In the genomic region with DNA sequence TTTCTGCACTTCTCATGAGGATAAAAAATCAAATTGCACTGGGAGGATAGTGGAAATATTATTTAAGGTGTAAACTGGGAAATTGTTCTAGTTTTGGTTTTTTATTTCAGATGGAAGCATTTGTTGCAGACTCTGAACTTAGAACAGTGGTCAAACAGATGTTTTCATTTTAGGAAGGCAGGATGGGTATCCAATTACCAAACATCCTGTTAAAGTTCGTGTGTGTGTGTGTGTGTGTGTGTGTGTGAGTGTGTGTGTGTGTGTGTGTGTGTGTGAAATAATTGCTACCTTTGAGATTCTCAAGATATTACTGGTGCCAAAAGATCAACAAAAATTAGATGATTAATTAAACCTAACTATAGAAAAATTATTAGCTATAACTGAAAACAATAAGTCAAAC, we compare ENCODE assay signal across 22 cellular contexts. TPM values are rescaled to one million over a fixed set of nuclear protein-coding genes. Genes with fewer than 3 reads are reported as not detected.
DNase-seq lines count a peak whose midpoint lies in the region; TF ChIP-seq lines count a peak whose summit lies in the region.
"Had no signal": no experiment of that assay in that cellular context is flagged by ENCODE, and none has a peak within 500 bp of the region (broad histone marks: within the 10 kb centered on the region; RNA-seq: fewer than 3 reads in every experiment).

No MANE protein-coding gene starts in this region.

- H3K27ac ChIP-seq in AG04450 (ENCODE audit: low read depth, low read length), result no peak overlapping the region
- H3K27ac ChIP-seq in tibial nerve, result no peak overlapping the region
- H3K27ac ChIP-seq: cardiac muscle cell, esophagus squamous epithelium, hepatocyte, ovary, upper lobe of left lung had no signal

- no peak for TF ChIP-seq EP300 in tibial nerve (IDR thresholded peaks at IDR 0.05)

- no peak for TF ChIP-seq POLR2A in tibial nerve (IDR thresholded peaks at IDR 0.05)

- no peaks in the 10 kb centered on the region for H3K4me1 ChIP-seq in tibial nerve
- H3K4me1 ChIP-seq: esophagus squamous epithelium had no signal

- peaks cover 3% of the 10 kb centered on the region for H3K27me3 Mint-ChIP-seq in endothelial cell (ENCODE audit: unreplicated experiment)
- H3K27me3 Mint-ChIP-seq: activated B cell treated with CpG ODN at 0.5 μM for 24 hours; activated naive CD8-positive, alpha-beta T cell treated with anti-CD3 and anti-CD28 coated beads, Interleukin-2, amount 10 ng/mL, durations not matched to agents 7 days and 5 days; naive thymus-derived CD8-positive, alpha-beta T cell had no signal

- H3K36me3 ChIP-seq in tibial nerve, result no peaks in the 10 kb centered on the region
- H3K36me3 ChIP-seq: cardiac muscle cell, esophagus squamous epithelium, ovary, upper lobe of left lung had no signal

- POLR2A ChIA-PET in AG04450 (lab: Yijun Ruan, JAX), result interaction anchor here (0.7 kb wide), 2 partner anchors 33 to 277 kb away, joined by 3 to 4 read pairs; no protein-coding TSS in a partner anchor

- no peak overlapping the region for H3K4me3 Mint-ChIP-seq in endothelial cell (ENCODE audit: unreplicated experiment)
- H3K4me3 Mint-ChIP-seq: activated B cell treated with CpG ODN at 0.5 μM for 24 hours; activated naive CD8-positive, alpha-beta T cell treated with anti-CD3 and anti-CD28 coated beads, Interleukin-2, amount 10 ng/mL, durations not matched to agents 7 days and 5 days; CD8-positive, alpha-beta memory T cell; naive thymus-derived CD8-positive, alpha-beta T cell; T-helper 1 cell treated with Interleukin-12 subunit alpha and Interleukin-12 subunit beta and Interleukin-4 antibody, amounts not matched to agents 30 μg/mL and 1 μg/mL, for 36 hours had no signal

- no peaks in the 10 kb centered on the region for H3K36me3 Mint-ChIP-seq in endothelial cell (ENCODE audit: low read depth, unreplicated experiment)
- H3K36me3 Mint-ChIP-seq: CD8-positive, alpha-beta memory T cell; naive thymus-derived CD8-positive, alpha-beta T cell had no signal

- no peaks in the 10 kb centered on the region for H3K9me3 Mint-ChIP-seq in endothelial cell (ENCODE audit: unreplicated experiment)
- H3K9me3 Mint-ChIP-seq: activated B cell treated with CpG ODN at 0.5 μM for 24 hours; activated naive CD8-positive, alpha-beta T cell treated with anti-CD3 and anti-CD28 coated beads, Interleukin-2, amount 10 ng/mL, durations not matched to agents 7 days and 5 days; CD8-positive, alpha-beta memory T cell; naive thymus-derived CD8-positive, alpha-beta T cell; T-helper 1 cell treated with Interleukin-12 subunit alpha and Interleukin-12 subunit beta and Interleukin-4 antibody, amounts not matched to agents 30 μg/mL and 1 μg/mL, for 36 hours had no signal

- H3K27ac Mint-ChIP-seq in endothelial cell (ENCODE audit: unreplicated experiment), result no peak overlapping the region
- H3K27ac Mint-ChIP-seq: activated B cell treated with CpG ODN at 0.5 μM for 24 hours; activated naive CD8-positive, alpha-beta T cell treated with anti-CD3 and anti-CD28 coated beads, Interleukin-2, amount 10 ng/mL, durations not matched to agents 7 days and 5 days; naive thymus-derived CD8-positive, alpha-beta T cell; T-helper 1 cell treated with Interleukin-12 subunit alpha and Interleukin-12 subunit beta and Interleukin-4 antibody, amounts not matched to agents 30 μg/mL and 1 μg/mL, for 36 hours had no signal

- intact Hi-C loops in cardiac septum (cut with DNase I), result no loop called here

- DNase-seq in AG04450 (ENCODE audit: low read depth, low spot score), result peak; percentile 59
- DNase-seq in GM04504 (ENCODE audit: low read depth), result peak; percentile 51
- DNase-seq in NCI-H69 (lab: John Stamatoyannopoulos, UW), result peak; percentile 51
- peak; percentile 89 for DNase-seq in fibroblast of mammary gland (ENCODE audit: low read depth)
- DNase-seq in endothelial cell (ENCODE audit: low spot score), result no peak
- DNase-seq in cardiac septum (ENCODE audit: low spot score), result no peak
- DNase-seq in HT-29 (ENCODE audit: low spot score), result no peak
- DNase-seq in tibial nerve (ENCODE audit: low spot score in 2 of 2), result no peak
- DNase-seq: activated B cell treated with CpG ODN at 0.5 μM for 24 hours; activated naive CD8-positive, alpha-beta T cell treated with anti-CD3 and anti-CD28 coated beads, Interleukin-2, amount 10 ng/mL, durations not matched to agents 7 days and 5 days; CD8-positive, alpha-beta memory T cell; esophagus squamous epithelium; naive thymus-derived CD8-positive, alpha-beta T cell; NCI-H187; NCI-H446 treated with DMSO at 0.1 percent for 48 hours; ovary; SHP77 treated with DMSO at 0.1 percent for 48 hours; stimulated activated naive CD4-positive, alpha-beta T cell treated with Interleukin-2 at 50 U/mL for 16 hours; upper lobe of left lung had no signal

- TF ChIP-seq CTCF in AG04450 (IDR thresholded peaks at IDR 0.05; ENCODE audit: low read depth, low read length), result no peak
- no peak for TF ChIP-seq CTCF in fibroblast of mammary gland (conservative IDR thresholded peaks at IDR 0.05; ENCODE audit: control insufficient read depth, insufficient read depth, low read depth, low read length)
- TF ChIP-seq CTCF in endothelial cell (IDR thresholded peaks at IDR 0.05; ENCODE audit: unreplicated experiment), result no peak
- TF ChIP-seq CTCF in tibial nerve (IDR thresholded peaks at IDR 0.05), result no peak

- 9 to 35% methylated on average over 1 of the region's 1 CpG for WGBS in tibial nerve, 2 donors

- H3K4me3 ChIP-seq in AG04450 (ENCODE audit: low read depth, low read length), result no peak overlapping the region
- H3K4me3 ChIP-seq in fibroblast of mammary gland (ENCODE audit: control insufficient read depth, low read depth, low read length), result no peak overlapping the region
- H3K4me3 ChIP-seq in tibial nerve, result no peak overlapping the region
- H3K4me3 ChIP-seq: cardiac muscle cell, esophagus squamous epithelium, hepatocyte, ovary, upper lobe of left lung had no signal

- CTCF ChIA-PET in AG04450 (lab: Charles Lee), result interaction anchor here (0.7 kb wide), 1 partner anchor 286 kb away, joined by 4 read pairs; no protein-coding TSS in a partner anchor

- no peaks in the 10 kb centered on the region for H3K9me3 ChIP-seq in AG04450 (ENCODE audit: control insufficient read depth, insufficient read depth, low read length)
- H3K9me3 ChIP-seq in tibial nerve, result no peaks in the 10 kb centered on the region
- H3K9me3 ChIP-seq: esophagus squamous epithelium, ovary, upper lobe of left lung had no signal

- H3K27me3 ChIP-seq in AG04450 (ENCODE audit: control insufficient read depth, insufficient read depth, low read length), result no peaks in the 10 kb centered on the region
- H3K27me3 ChIP-seq in tibial nerve, result no peaks in the 10 kb centered on the region
- H3K27me3 ChIP-seq: cardiac muscle cell, esophagus squamous epithelium, hepatocyte, ovary, upper lobe of left lung had no signal

- peaks cover 31% of the 10 kb centered on the region for H3K4me1 Mint-ChIP-seq in endothelial cell (ENCODE audit: unreplicated experiment)

RNA-seq across cellular contexts. Expression of a gene that starts 24.3 kb away (rescaled TPM):
- polyA plus RNA-seq in AG04450 (2011; rRNA removed), result 34.2 and 35.9 TPM in 2 replicates
- polyA minus RNA-seq in AG04450 (2011; rRNA and poly(A)+ RNA removed), result 61.0 and 74.2 TPM in 2 replicates
- total RNA-seq in endothelial cell (ENCODE audit: unreplicated experiment) (5.0 TPM), cardiac septum (2.8 TPM), tibial nerve (1 to 10 TPM; 3.8 to 7.3 (median 4.4) TPM)
- 2.2 and 4.2 TPM in 2 replicates for total RNA-seq in HT-29 (2014; rRNA removed; shearing (Covaris generic))

Comparison
In these comparisons a context has a peak if more than half of its experiments do, and no peak if none do; other contexts are left out.
1. DNase-seq: peak in AG04450 (single experiment), GM04504 (single experiment), NCI-H69 (single experiment) and fibroblast of mammary gland (single experiment); none in endothelial cell (single experiment), cardiac septum (single experiment), HT-29 (single experiment) and tibial nerve (0 of 2).